ENCODE assay signal across 26 cellular contexts in genomic region chr10:131381576-131381975, GRCh38.
"Had no signal": no experiment of that assay in that cellular context is flagged by ENCODE, and none has a peak within 500 bp of the region (broad histone marks: within the 10 kb centered on the region; RNA-seq: fewer than 3 reads in every experiment).

No MANE protein-coding gene starts in this region.

- H3K9me3 Mint-ChIP-seq: type B pancreatic cell had no signal

- H3K4me3 Mint-ChIP-seq: naive B cell; nephron; neural progenitor cell; stimulated activated naive CD8-positive, alpha-beta T cell treated with anti-CD3 and anti-CD28 coated beads, Interleukin-15, amount 100 ng/mL, for 72 hours; type B pancreatic cell had no signal

- H3K36me3 Mint-ChIP-seq: neural progenitor cell, type B pancreatic cell had no signal

- H3K9me3 ChIP-seq: neutrophil, pancreas, psoas muscle, right lobe of liver, suprapubic skin, testis, tibial artery, transverse colon, upper lobe of right lung, uterus had no signal

- H3K27me3 ChIP-seq: neutrophil, pancreas, right lobe of liver, testis, tibial artery, transverse colon, upper lobe of right lung, uterus had no signal

- H2AFZ ChIP-seq: neural progenitor cell had no signal

- H3K4me1 ChIP-seq: neural progenitor cell, pancreas, psoas muscle, right lobe of liver, suprapubic skin, testis, tibial artery, transverse colon, upper lobe of right lung, uterus had no signal

- ATAC-seq: pancreas; psoas muscle; stimulated activated naive CD8-positive, alpha-beta T cell treated with anti-CD3 and anti-CD28 coated beads, Interleukin-15, amount 100 ng/mL, for 72 hours; stimulated activated naive CD8-positive, alpha-beta T cell treated with anti-CD3 and anti-CD28 coated beads, Interleukin-15, Interleukin-2, amounts not matched to agents 100 U/mL and 50 U/mL, for 24 hours; upper lobe of right lung had no signal

- H3K27ac ChIP-seq: neural progenitor cell, neutrophil, pancreas, psoas muscle, right lobe of liver, skin epidermis, suprapubic skin, testis, tibial artery, transverse colon, upper lobe of right lung, uterus had no signal

- H3K4me2 ChIP-seq: neural progenitor cell had no signal

- H3K36me3 ChIP-seq: neural progenitor cell, neutrophil, pancreas, right lobe of liver, suprapubic skin, tibial artery, transverse colon, upper lobe of right lung, uterus had no signal

- H3K27ac Mint-ChIP-seq: naive B cell, nephron, neural progenitor cell, type B pancreatic cell had no signal

- FAIRE-seq: pancreas had no signal

- H3K4me1 Mint-ChIP-seq: nephron; neural progenitor cell; stimulated activated naive CD8-positive, alpha-beta T cell treated with anti-CD3 and anti-CD28 coated beads, Interleukin-15, amount 100 ng/mL, for 72 hours had no signal

- H3K9ac ChIP-seq: neural progenitor cell had no signal

- H3K4me3 ChIP-seq: neural progenitor cell, pancreas, psoas muscle, right lobe of liver, skin epidermis, suprapubic skin, testis, tibial artery, transverse colon, upper lobe of right lung, uterus had no signal

- DNase-seq: naive B cell; nucleus accumbens; pancreas; psoas muscle; right cardiac atrium; right lobe of liver; stimulated activated CD4-positive, alpha-beta T cell treated with anti-CD3 and anti-CD28 coated beads, Interleukin-15, amount 100 ng/mL, for 24 hours; stimulated activated CD4-positive, alpha-beta T cell treated with anti-CD3 and anti-CD28 coated beads, Interleukin-2, amount 100 ng/mL, for 24 hours; stimulated activated CD4-positive, alpha-beta T cell treated with anti-CD3 and anti-CD28 coated beads, Interleukin-4, amount 100 ng/mL, for 1 hour; stimulated activated CD4-positive, alpha-beta T cell treated with anti-CD3 and anti-CD28 coated beads, Interleukin-4, amount 100 ng/mL, for 4 hours; stimulated activated CD8-positive, alpha-beta memory T cell treated with anti-CD3 and anti-CD28 coated beads, Interleukin-4, amount 100 ng/mL, for 48 hours; stimulated activated naive CD4-positive, alpha-beta T cell; stimulated activated naive CD8-positive, alpha-beta T cell treated with anti-CD3 and anti-CD28 coated beads, Interleukin-15, amount 100 ng/mL, for 72 hours; stimulated activated naive CD8-positive, alpha-beta T cell treated with anti-CD3 and anti-CD28 coated beads, Interleukin-15, Interleukin-2, amounts not matched to agents 100 U/mL and 50 U/mL, for 24 hours; substantia nigra; testis; transverse colon; upper lobe of right lung; uterus had no signal
